Comparison of ENCODE assay signal across 14 cellular contexts in genomic region chr15:101372149-101372577, GRCh38.
DNase-seq lines count a peak whose midpoint lies in the region; ATAC-seq and TF ChIP-seq lines count a peak whose summit lies in the region.
"Had no signal": no experiment of that assay in that cellular context is flagged by ENCODE, and none has a peak within 500 bp of the region (broad histone marks: within the 10 kb centered on the region; RNA-seq: fewer than 3 reads in every experiment).

No MANE protein-coding gene starts in this region.

- no peak overlapping the region for H2AFZ ChIP-seq in GM23248

- 8% methylated on average over 13 of the region's 13 CpGs for WGBS in GM23248 (ENCODE audit: low coverage in 1 of 2, low lambda C conversion rate in 2 of 2, missing lambda C conversion rate in 2 of 2), 2 experiments

- H3K4me1 ChIP-seq in GM23248 (ENCODE audit: insufficient read depth) = no peaks in the 10 kb centered on the region

- no peaks in the 10 kb centered on the region for H4K20me1 ChIP-seq in GM23248 (ENCODE audit: insufficient read depth)

- H3K9ac ChIP-seq in GM23248 = no peak overlapping the region

- no peak for ATAC-seq in HG03354 (IDR thresholded peaks at IDR 0.05; ENCODE audit: poor library complexity, severe bottlenecking, unreplicated experiment)

- no peaks in the 10 kb centered on the region for H3K9me3 ChIP-seq in GM23248 (ENCODE audit: low read depth)
- H3K9me3 ChIP-seq: spleen had no signal

- no peaks in the 10 kb centered on the region for H3K79me2 ChIP-seq in GM23248 (ENCODE audit: insufficient read depth)

- H3K27me3 ChIP-seq in GM23248 (replicated peaks; ENCODE audit: insufficient read depth) = peaks cover 14% of the 10 kb centered on the region; the same call in 1 of the 2 replicates

- no peaks in the 10 kb centered on the region for H3K9me2 ChIP-seq in GM23248 (ENCODE audit: insufficient read depth)

- H3K4me3 ChIP-seq in GM23248 = no peak overlapping the region
- no peak overlapping the region for H3K4me3 ChIP-seq in astrocyte of the spinal cord (ENCODE audit: low read depth, low read length)
- H3K4me3 ChIP-seq: spleen had no signal

- DNase-seq in GM23248 = peak; percentile 73
- peak; percentile 1 for DNase-seq in astrocyte of the spinal cord (ENCODE audit: low read depth, low spot score)
- peak; percentile 35 for DNase-seq in hepatic stellate cell (ENCODE audit: low spot score)
- peak; percentile 45 for DNase-seq in stromal cell of bone marrow (ENCODE audit: low read depth)
- no peak for DNase-seq in NCI-H526 treated with DMSO at 0.1 percent for 48 hours (lab: John Stamatoyannopoulos, UW)
- no peak for DNase-seq in COLO668 (lab: John Stamatoyannopoulos, UW; ENCODE audit: unreplicated experiment)
- DNase-seq: activated gamma-delta T cell treated with Interleukin-2 at 50 U/mL for 16 hours; DND-41; effector CD8-positive, alpha-beta T cell; NCI-H1436; OCI-M1; spleen; stimulated activated naive CD4-positive, alpha-beta T cell had no signal

- in situ Hi-C loops in GM23248 (cut with MboI) = no loop called here
- in situ Hi-C loops in astrocyte of the spinal cord (cut with HindIII; ENCODE audit: low sequenced_read_pairs) = no loop called here

- no peak overlapping the region for H3K4me2 ChIP-seq in GM23248 (ENCODE audit: unreplicated experiment)

- H3F3A ChIP-seq in GM23248 (ENCODE audit: insufficient read depth) = no peaks in the 10 kb centered on the region

- no peaks in the 10 kb centered on the region for H3K36me3 ChIP-seq in GM23248 (ENCODE audit: low read depth)

- no peak overlapping the region for H3K27ac ChIP-seq in GM23248
- H3K27ac ChIP-seq: spleen had no signal

- no peak for TF ChIP-seq CTCF in astrocyte of the spinal cord (IDR thresholded peaks at IDR 0.05; ENCODE audit: low read depth, low read length)

Comparison
In these comparisons a context has a peak if more than half of its experiments do, and no peak if none do; other contexts are left out.
1. DNase-seq: peak in GM23248 (single experiment), astrocyte of the spinal cord (single experiment), hepatic stellate cell (single experiment) and stromal cell of bone marrow (single experiment); none in NCI-H526 treated with DMSO at 0.1 percent for 48 hours (single experiment) and COLO668 (single experiment).